In genomic region chr7:88455696-88456095, GRCh38 we compare ENCODE assay signal across 28 cellular contexts.
DNase-seq lines count a peak whose midpoint lies in the region; ATAC-seq, FAIRE-seq and TF ChIP-seq lines count a peak whose summit lies in the region.
"Had no signal": no experiment of that assay in that cellular context is flagged by ENCODE, and none has a peak within 500 bp of the region (broad histone marks: within the 10 kb centered on the region; RNA-seq: fewer than 3 reads in every experiment).

No MANE protein-coding gene starts in this region.

- no peak overlapping the region for H2BK120ac ChIP-seq in mesendoderm (ENCODE audit: low read depth, low read length)

- no peak for TF ChIP-seq POLR2A in upper lobe of left lung (IDR thresholded peaks at IDR 0.05)

- H3K27ac Mint-ChIP-seq in GM23338 = no peak overlapping the region
- H3K27ac Mint-ChIP-seq: activated naive CD4-positive, alpha-beta T cell treated with anti-CD3 and anti-CD28 coated beads, Interleukin-2, amount 10 ng/mL, durations not matched to agents 7 days and 5 days; CD14-positive monocyte; stimulated activated naive B cell treated with anti-CD40 and anti-IgM and Interleukin-4, amounts not matched to agents 10 μg/mL and 1 μg/mL and 100 μg/mL, for 72 hours had no signal

- no peaks in the 10 kb centered on the region for H3K79me2 ChIP-seq in mesendoderm (ENCODE audit: control insufficient read depth, insufficient read depth, low read length)
- no peaks in the 10 kb centered on the region for H3K79me2 ChIP-seq in GM23338 (replicated peaks; ENCODE audit: insufficient read depth)

- no peaks in the 10 kb centered on the region for H3K9me3 ChIP-seq in upper lobe of left lung
- H3K9me3 ChIP-seq: HAP-1, right lobe of liver, SJCRH30 had no signal

- H3K9me3 Mint-ChIP-seq in GM23338 = no peaks in the 10 kb centered on the region
- H3K9me3 Mint-ChIP-seq: activated naive CD4-positive, alpha-beta T cell treated with anti-CD3 and anti-CD28 coated beads, Interleukin-2, amount 10 ng/mL, durations not matched to agents 7 days and 5 days; stimulated activated naive B cell treated with anti-CD40 and anti-IgM and Interleukin-4, amounts not matched to agents 10 μg/mL and 1 μg/mL and 100 μg/mL, for 72 hours had no signal

- no peak overlapping the region; the same call in 1 of the 2 replicates for H2AFZ ChIP-seq in GM23338

- no peak overlapping the region for H2BK15ac ChIP-seq in mesendoderm (replicated peaks; ENCODE audit: low read depth)

- DNase-seq in DMS53 treated with DMSO at 0.1 percent for 48 hours (lab: John Stamatoyannopoulos, UW; ENCODE audit: unreplicated experiment) (peak; percentile 60), HT1080 (ENCODE audit: low read depth) (peak; percentile 73), bronchial epithelial cell (ENCODE audit: low read depth) (peak; percentile 79), mesendoderm (peak; percentile 7), hippocampal formation (lab: John Stamatoyannopoulos, UW) (no peak), upper lobe of left lung (no peak), GM23338 (ENCODE audit: low spot score) (no peak)
- DNase-seq: activated CD4-positive, alpha-beta T cell treated with anti-CD3 and anti-CD28 coated beads, Interleukin-2, amount 50 U/mL, for 48 hours; activated CD4-positive, CD25-positive, alpha-beta regulatory T cell; activated CD8-positive, alpha-beta memory T cell treated with anti-CD3 and anti-CD28 coated beads, Interleukin-2, amount 50 U/mL, for 48 hours; activated naive CD4-positive, alpha-beta T cell treated with anti-CD3 and anti-CD28 coated beads, Interleukin-2, amount 10 ng/mL, durations not matched to agents 7 days and 5 days; Calu3; MV-4-11; NCI-H1436 treated with DMSO at 0.1 percent for 48 hours; NCI-H2107; NCI-H510A treated with DMSO at 0.1 percent for 48 hours; posterior cingulate gyrus; right lobe of liver; SJCRH30; stimulated activated CD4-positive, alpha-beta T cell treated with anti-CD3 and anti-CD28 coated beads, Interleukin-12 subunit alpha, Interleukin-12 subunit beta, amount 100 ng/mL, for 4 hours; stimulated activated CD4-positive, alpha-beta T cell treated with anti-CD3 and anti-CD28 coated beads, Interleukin-4, amount 100 ng/mL, for 4 hours; stimulated activated naive B cell treated with anti-CD40 and anti-IgM and Interleukin-4, amounts not matched to agents 10 μg/mL and 1 μg/mL and 100 μg/mL, for 72 hours; T-helper 1 cell had no signal

- H3K27me3 ChIP-seq in bronchial epithelial cell (ENCODE audit: control insufficient read depth, insufficient read depth, low read length) (no peaks in the 10 kb centered on the region), mesendoderm (ENCODE audit: insufficient read depth, low read length, poor library complexity) (no peaks in the 10 kb centered on the region), upper lobe of left lung (no peaks in the 10 kb centered on the region), GM23338 (ENCODE audit: insufficient read depth) (no peaks in the 10 kb centered on the region)
- H3K27me3 ChIP-seq: right lobe of liver, SJCRH30 had no signal

- H3K4me1 ChIP-seq in mesendoderm (ENCODE audit: control insufficient read depth, low read depth, low read length) (no peaks in the 10 kb centered on the region), upper lobe of left lung (no peaks in the 10 kb centered on the region), GM23338 (ENCODE audit: insufficient read depth) (no peaks in the 10 kb centered on the region; the same call in 1 of the 2 replicates)
- H3K4me1 ChIP-seq: right lobe of liver had no signal

- no peaks in the 10 kb centered on the region for H3F3A ChIP-seq in GM23338 (replicated peaks; ENCODE audit: low read depth)

- no CpG with 5 or more reads among the region's 1 CpG for WGBS in mesendoderm (ENCODE audit: extremely low coverage, insufficient coverage, low lambda C conversion rate)
- 52 to 72% methylated on average over 1 of the region's 1 CpG for WGBS in upper lobe of left lung, 2 donors

- TF ChIP-seq CTCF in bronchial epithelial cell (IDR thresholded peaks at IDR 0.05; ENCODE audit: insufficient read depth, low read length, severe bottlenecking) (no peak), upper lobe of left lung (IDR thresholded peaks at IDR 0.05) (no peak), GM23338 (conservative IDR thresholded peaks at IDR 0.05; ENCODE audit: low read depth in 2 of 2) (no peak)

- H3K36me3 Mint-ChIP-seq in GM23338 (ENCODE audit: low read depth) = no peaks in the 10 kb centered on the region
- H3K36me3 Mint-ChIP-seq: activated naive CD4-positive, alpha-beta T cell treated with anti-CD3 and anti-CD28 coated beads, Interleukin-2, amount 10 ng/mL, durations not matched to agents 7 days and 5 days; CD14-positive monocyte; stimulated activated naive B cell treated with anti-CD40 and anti-IgM and Interleukin-4, amounts not matched to agents 10 μg/mL and 1 μg/mL and 100 μg/mL, for 72 hours had no signal

- no peak overlapping the region for H3K9ac ChIP-seq in mesendoderm (ENCODE audit: low read length)
- H3K9ac ChIP-seq: KMS-11 had no signal

- H3K27ac ChIP-seq in mesendoderm (ENCODE audit: low read depth, low read length) = no peak overlapping the region
- H3K27ac ChIP-seq in upper lobe of left lung = no peak overlapping the region
- H3K27ac ChIP-seq in GM23338 (ENCODE audit: low read depth) = no peak overlapping the region
- H3K27ac ChIP-seq: KMS-11, right lobe of liver, SJCRH30 had no signal

- no peak overlapping the region for H4K8ac ChIP-seq in mesendoderm (ENCODE audit: low read depth, low read length)

- no peak for FAIRE-seq in bronchial epithelial cell (lab: Jason Lieb, UNC)
- FAIRE-seq: GM19239 had no signal

- H3K79me1 ChIP-seq in mesendoderm (ENCODE audit: low read length) = no peaks in the 10 kb centered on the region

- no peak overlapping the region for H2AK5ac ChIP-seq in mesendoderm (ENCODE audit: low read length)

- H3K9me2 ChIP-seq in GM23338 (ENCODE audit: insufficient read depth) = no peaks in the 10 kb centered on the region

- no peak overlapping the region for H3K4me3 Mint-ChIP-seq in GM23338
- H3K4me3 Mint-ChIP-seq: activated naive CD4-positive, alpha-beta T cell treated with anti-CD3 and anti-CD28 coated beads, Interleukin-2, amount 10 ng/mL, durations not matched to agents 7 days and 5 days; CD14-positive monocyte; stimulated activated naive B cell treated with anti-CD40 and anti-IgM and Interleukin-4, amounts not matched to agents 10 μg/mL and 1 μg/mL and 100 μg/mL, for 72 hours had no signal

- no peak overlapping the region for H4K5ac ChIP-seq in mesendoderm (ENCODE audit: low read length)

- H3K4ac ChIP-seq in mesendoderm (ENCODE audit: low read depth, low read length) = no peak overlapping the region

- H3K4me2 ChIP-seq in mesendoderm (ENCODE audit: low read length) = no peak overlapping the region
- H3K4me2 ChIP-seq in GM23338 = no peak overlapping the region
- H3K4me2 ChIP-seq: KMS-11 had no signal

- H3K36me3 ChIP-seq in bronchial epithelial cell (ENCODE audit: control insufficient read depth, insufficient read depth, low read length) (no peaks in the 10 kb centered on the region), mesendoderm (ENCODE audit: control insufficient read depth, insufficient read depth, low read length) (no peaks in the 10 kb centered on the region), upper lobe of left lung (no peaks in the 10 kb centered on the region), GM23338 (ENCODE audit: insufficient read depth) (no peaks in the 10 kb centered on the region)
- H3K36me3 ChIP-seq: HAP-1, right lobe of liver, SJCRH30 had no signal

- H3K23ac ChIP-seq in mesendoderm (ENCODE audit: low read length) = no peak overlapping the region

- peaks cover 6% of the 10 kb centered on the region; the same call in 2 of the 3 replicates for H3K4me1 Mint-ChIP-seq in GM23338
- H3K4me1 Mint-ChIP-seq: activated naive CD4-positive, alpha-beta T cell treated with anti-CD3 and anti-CD28 coated beads, Interleukin-2, amount 10 ng/mL, durations not matched to agents 7 days and 5 days; CD14-positive monocyte; stimulated activated naive B cell treated with anti-CD40 and anti-IgM and Interleukin-4, amounts not matched to agents 10 μg/mL and 1 μg/mL and 100 μg/mL, for 72 hours had no signal

- H3K4me3 ChIP-seq in bronchial epithelial cell (ENCODE audit: low read depth, low read length) (no peak overlapping the region), mesendoderm (ENCODE audit: low read length) (no peak overlapping the region), upper lobe of left lung (no peak overlapping the region), GM23338 (no peak overlapping the region)
- H3K4me3 ChIP-seq: HAP-1, right lobe of liver, SJCRH30 had no signal

- H4K20me1 ChIP-seq in GM23338 (replicated peaks; ENCODE audit: insufficient read depth) = no peaks in the 10 kb centered on the region

- no peak for ATAC-seq in upper lobe of left lung (ENCODE audit: low FRiP score in 2 of 2)
- ATAC-seq in GM23338 = no peak
- ATAC-seq: Panc1; right lobe of liver; stimulated activated naive B cell treated with anti-CD40 and anti-IgM and Interleukin-4, amounts not matched to agents 10 μg/mL and 1 μg/mL and 100 μg/mL, for 72 hours had no signal

- TF ChIP-seq EP300 in upper lobe of left lung (IDR thresholded peaks at IDR 0.05) = no peak

- H3K18ac ChIP-seq in mesendoderm (ENCODE audit: low read length) = no peak overlapping the region

- H2BK5ac ChIP-seq in mesendoderm (ENCODE audit: low read length) = no peak overlapping the region

- H3K27me3 Mint-ChIP-seq in GM23338 (ENCODE audit: insufficient read depth, low read depth, poor library complexity) = no peaks in the 10 kb centered on the region
- H3K27me3 Mint-ChIP-seq: activated naive CD4-positive, alpha-beta T cell treated with anti-CD3 and anti-CD28 coated beads, Interleukin-2, amount 10 ng/mL, durations not matched to agents 7 days and 5 days; stimulated activated naive B cell treated with anti-CD40 and anti-IgM and Interleukin-4, amounts not matched to agents 10 μg/mL and 1 μg/mL and 100 μg/mL, for 72 hours had no signal

- no peak overlapping the region for H3K56ac ChIP-seq in mesendoderm (ENCODE audit: low read length)

TF ChIP-seq in GM23338, 12 proteins besides CTCF, POLR2A, EP300 and RAD21:
- TF ChIP-seq, protein P1, sequence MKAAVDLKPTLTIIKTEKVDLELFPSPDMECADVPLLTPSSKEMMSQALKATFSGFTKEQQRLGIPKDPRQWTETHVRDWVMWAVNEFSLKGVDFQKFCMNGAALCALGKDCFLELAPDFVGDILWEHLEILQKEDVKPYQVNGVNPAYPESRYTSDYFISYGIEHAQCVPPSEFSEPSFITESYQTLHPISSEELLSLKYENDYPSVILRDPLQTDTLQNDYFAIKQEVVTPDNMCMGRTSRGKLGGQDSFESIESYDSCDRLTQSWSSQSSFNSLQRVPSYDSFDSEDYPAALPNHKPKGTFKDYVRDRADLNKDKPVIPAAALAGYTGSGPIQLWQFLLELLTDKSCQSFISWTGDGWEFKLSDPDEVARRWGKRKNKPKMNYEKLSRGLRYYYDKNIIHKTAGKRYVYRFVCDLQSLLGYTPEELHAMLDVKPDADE (IDR thresholded peaks at IDR 0.05) = no peak
- no peak for TF ChIP-seq EZH2 (IDR thresholded peaks at IDR 0.05; ENCODE audit: low read depth, unreplicated experiment)
- TF ChIP-seq ZNF331 (CRISPR knock-in tag; IDR thresholded peaks at IDR 0.05; ENCODE audit: low read depth) = no peak
- no peak for TF ChIP-seq EZH2phosphoT487 (IDR thresholded peaks at IDR 0.05; ENCODE audit: unreplicated experiment)
- TF ChIP-seq CREB1 (CRISPR knock-in tag; IDR thresholded peaks at IDR 0.05; ENCODE audit: low read depth) = no peak

Comparison
In these comparisons a context has a peak if more than half of its experiments do, and no peak if none do; other contexts are left out.
1. DNase-seq: peak in DMS53 treated with DMSO at 0.1 percent for 48 hours (single experiment), HT1080 (single experiment), bronchial epithelial cell (single experiment) and mesendoderm (single experiment); none in hippocampal formation (0 of 2), upper lobe of left lung (0 of 2) and GM23338 (single experiment).